3 cellular contexts compared by ENCODE assay signal in genomic region chrX:15704273-15704672, GRCh38. TPM values are rescaled to one million over a fixed set of nuclear protein-coding genes. Genes with fewer than 3 reads are reported as not detected.
"Had no signal": no experiment of that assay in that cellular context is flagged by ENCODE, and none has a peak within 500 bp of the region (broad histone marks: within the 10 kb centered on the region; RNA-seq: fewer than 3 reads in every experiment).

No MANE protein-coding gene starts in this region.

RNA-seq across cellular contexts. Expression of gene CLTRN, which starts 39.7 kb away (rescaled TPM):
- total RNA-seq: OCI-LY7, Peyer's patch, SJSA1 had no signal
